ENCODE assay signal across 1 cellular context in genomic region chr14:54944737-54945391, GRCh38.
TF ChIP-seq lines count a peak whose summit lies in the region.

No MANE protein-coding gene starts in this region.

TF ChIP-seq in HepG2, 621 proteins besides CTCF, POLR2A, EP300 and RAD21 (continued from another document and continues in another):
- TF ChIP-seq MLXIP (CRISPR knock-in tag; IDR thresholded peaks at IDR 0.05; ENCODE audit: borderline replicate concordance): no peak
- TF ChIP-seq ZNF430 (CRISPR knock-in tag; IDR thresholded peaks at IDR 0.05): no peak
- TF ChIP-seq, protein P1, sequence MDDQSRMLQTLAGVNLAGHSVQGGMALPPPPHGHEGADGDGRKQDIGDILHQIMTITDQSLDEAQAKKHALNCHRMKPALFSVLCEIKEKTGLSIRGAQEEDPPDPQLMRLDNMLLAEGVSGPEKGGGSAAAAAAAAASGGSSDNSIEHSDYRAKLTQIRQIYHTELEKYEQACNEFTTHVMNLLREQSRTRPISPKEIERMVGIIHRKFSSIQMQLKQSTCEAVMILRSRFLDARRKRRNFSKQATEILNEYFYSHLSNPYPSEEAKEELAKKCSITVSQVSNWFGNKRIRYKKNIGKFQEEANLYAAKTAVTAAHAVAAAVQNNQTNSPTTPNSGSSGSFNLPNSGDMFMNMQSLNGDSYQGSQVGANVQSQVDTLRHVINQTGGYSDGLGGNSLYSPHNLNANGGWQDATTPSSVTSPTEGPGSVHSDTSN (CRISPR knock-in tag; IDR thresholded peaks at IDR 0.05; ENCODE audit: borderline replicate concordance): no peak
- TF ChIP-seq SMAD9 (CRISPR knock-in tag; IDR thresholded peaks at IDR 0.05): no peak
- no peak for TF ChIP-seq GATA4 (IDR thresholded peaks at IDR 0.05; ENCODE audit: borderline replicate concordance, low read depth)
- TF ChIP-seq ZNF136 (CRISPR knock-in tag; IDR thresholded peaks at IDR 0.05; ENCODE audit: low read depth): no peak
- TF ChIP-seq ZNF780A (CRISPR knock-in tag; IDR thresholded peaks at IDR 0.05): no peak
- no peak for TF ChIP-seq PHF5A (CRISPR knock-in tag; IDR thresholded peaks at IDR 0.05; ENCODE audit: low read depth, unreplicated experiment)
- no peak for TF ChIP-seq ZSCAN29 (CRISPR knock-in tag; conservative IDR thresholded peaks at IDR 0.05)
- TF ChIP-seq ZNF883 (CRISPR knock-in tag; IDR thresholded peaks at IDR 0.05; ENCODE audit: not compliant biosample characterization): no peak
- TF ChIP-seq SMC3 (IDR thresholded peaks at IDR 0.05; ENCODE audit: low read length): no peak
- no peak for TF ChIP-seq KLF11 (CRISPR knock-in tag; IDR thresholded peaks at IDR 0.05)
- TF ChIP-seq ZNF776 (CRISPR knock-in tag; IDR thresholded peaks at IDR 0.05): no peak
- TF ChIP-seq, protein P2, sequence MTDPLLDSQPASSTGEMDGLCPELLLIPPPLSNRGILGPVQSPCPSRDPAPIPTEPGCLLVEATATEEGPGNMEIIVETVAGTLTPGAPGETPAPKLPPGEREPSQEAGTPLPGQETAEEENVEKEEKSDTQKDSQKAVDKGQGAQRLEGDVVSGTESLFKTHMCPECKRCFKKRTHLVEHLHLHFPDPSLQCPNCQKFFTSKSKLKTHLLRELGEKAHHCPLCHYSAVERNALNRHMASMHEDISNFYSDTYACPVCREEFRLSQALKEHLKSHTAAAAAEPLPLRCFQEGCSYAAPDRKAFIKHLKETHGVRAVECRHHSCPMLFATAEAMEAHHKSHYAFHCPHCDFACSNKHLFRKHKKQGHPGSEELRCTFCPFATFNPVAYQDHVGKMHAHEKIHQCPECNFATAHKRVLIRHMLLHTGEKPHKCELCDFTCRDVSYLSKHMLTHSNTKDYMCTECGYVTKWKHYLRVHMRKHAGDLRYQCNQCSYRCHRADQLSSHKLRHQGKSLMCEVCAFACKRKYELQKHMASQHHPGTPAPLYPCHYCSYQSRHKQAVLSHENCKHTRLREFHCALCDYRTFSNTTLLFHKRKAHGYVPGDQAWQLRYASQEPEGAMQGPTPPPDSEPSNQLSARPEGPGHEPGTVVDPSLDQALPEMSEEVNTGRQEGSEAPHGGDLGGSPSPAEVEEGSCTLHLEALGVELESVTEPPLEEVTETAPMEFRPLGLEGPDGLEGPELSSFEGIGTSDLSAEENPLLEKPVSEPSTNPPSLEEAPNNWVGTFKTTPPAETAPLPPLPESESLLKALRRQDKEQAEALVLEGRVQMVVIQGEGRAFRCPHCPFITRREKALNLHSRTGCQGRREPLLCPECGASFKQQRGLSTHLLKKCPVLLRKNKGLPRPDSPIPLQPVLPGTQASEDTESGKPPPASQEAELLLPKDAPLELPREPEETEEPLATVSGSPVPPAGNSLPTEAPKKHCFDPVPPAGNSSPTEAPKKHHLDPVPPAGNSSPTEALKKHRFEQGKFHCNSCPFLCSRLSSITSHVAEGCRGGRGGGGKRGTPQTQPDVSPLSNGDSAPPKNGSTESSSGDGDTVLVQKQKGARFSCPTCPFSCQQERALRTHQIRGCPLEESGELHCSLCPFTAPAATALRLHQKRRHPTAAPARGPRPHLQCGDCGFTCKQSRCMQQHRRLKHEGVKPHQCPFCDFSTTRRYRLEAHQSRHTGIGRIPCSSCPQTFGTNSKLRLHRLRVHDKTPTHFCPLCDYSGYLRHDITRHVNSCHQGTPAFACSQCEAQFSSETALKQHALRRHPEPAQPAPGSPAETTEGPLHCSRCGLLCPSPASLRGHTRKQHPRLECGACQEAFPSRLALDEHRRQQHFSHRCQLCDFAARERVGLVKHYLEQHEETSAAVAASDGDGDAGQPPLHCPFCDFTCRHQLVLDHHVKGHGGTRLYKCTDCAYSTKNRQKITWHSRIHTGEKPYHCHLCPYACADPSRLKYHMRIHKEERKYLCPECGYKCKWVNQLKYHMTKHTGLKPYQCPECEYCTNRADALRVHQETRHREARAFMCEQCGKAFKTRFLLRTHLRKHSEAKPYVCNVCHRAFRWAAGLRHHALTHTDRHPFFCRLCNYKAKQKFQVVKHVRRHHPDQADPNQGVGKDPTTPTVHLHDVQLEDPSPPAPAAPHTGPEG (CRISPR knock-in tag; IDR thresholded peaks at IDR 0.05): no peak
- no peak for TF ChIP-seq JDP2 (CRISPR knock-in tag; IDR thresholded peaks at IDR 0.05; ENCODE audit: borderline replicate concordance)
- no peak for TF ChIP-seq NR1H2 (CRISPR knock-in tag; IDR thresholded peaks at IDR 0.05; ENCODE audit: borderline replicate concordance, low read depth)
- no peak for TF ChIP-seq FLYWCH1 (CRISPR knock-in tag; IDR thresholded peaks at IDR 0.05)
- no peak for TF ChIP-seq ZNF33A (CRISPR knock-in tag; IDR thresholded peaks at IDR 0.05; ENCODE audit: borderline replicate concordance)
- TF ChIP-seq ZNF451 (CRISPR knock-in tag; IDR thresholded peaks at IDR 0.05): peak; percentile 49; the same call in 1 of the 2 replicates
- no peak for TF ChIP-seq GPN1 (CRISPR knock-in tag; IDR thresholded peaks at IDR 0.05; ENCODE audit: borderline replicate concordance)
- 0 out of 2 replicates have a peak, but pooled peaks have one; percentile 45 for TF ChIP-seq PPARG (CRISPR knock-in tag; conservative IDR thresholded peaks at IDR 0.05)
- TF ChIP-seq ZNF34 (CRISPR knock-in tag; IDR thresholded peaks at IDR 0.05; ENCODE audit: borderline replicate concordance): no peak
- peak; percentile 49 for TF ChIP-seq FOXP4 (CRISPR knock-in tag; IDR thresholded peaks at IDR 0.05)
- TF ChIP-seq, protein P3, sequence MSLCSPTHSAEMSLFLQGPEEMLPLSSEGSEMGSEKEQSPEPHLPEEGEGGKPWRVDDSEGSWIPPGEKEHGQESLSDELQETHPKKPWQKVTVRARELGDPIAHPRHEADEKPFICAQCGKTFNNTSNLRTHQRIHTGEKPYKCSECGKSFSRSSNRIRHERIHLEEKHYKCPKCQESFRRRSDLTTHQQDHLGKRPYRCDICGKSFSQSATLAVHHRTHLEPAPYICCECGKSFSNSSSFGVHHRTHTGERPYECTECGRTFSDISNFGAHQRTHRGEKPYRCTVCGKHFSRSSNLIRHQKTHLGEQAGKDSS (CRISPR knock-in tag; IDR thresholded peaks at IDR 0.05; ENCODE audit: borderline replicate concordance, low read depth): no peak
- TF ChIP-seq ZNF891 (CRISPR knock-in tag; IDR thresholded peaks at IDR 0.05): no peak
- no peak for TF ChIP-seq POLR2G (IDR thresholded peaks at IDR 0.05; ENCODE audit: low read depth, low read length)
- no peak for TF ChIP-seq ZNF839 (CRISPR knock-in tag; IDR thresholded peaks at IDR 0.05; ENCODE audit: borderline replicate concordance)
- TF ChIP-seq KIAA2018 (CRISPR knock-in tag; IDR thresholded peaks at IDR 0.05; ENCODE audit: borderline replicate concordance): no peak
- TF ChIP-seq, protein P4, sequence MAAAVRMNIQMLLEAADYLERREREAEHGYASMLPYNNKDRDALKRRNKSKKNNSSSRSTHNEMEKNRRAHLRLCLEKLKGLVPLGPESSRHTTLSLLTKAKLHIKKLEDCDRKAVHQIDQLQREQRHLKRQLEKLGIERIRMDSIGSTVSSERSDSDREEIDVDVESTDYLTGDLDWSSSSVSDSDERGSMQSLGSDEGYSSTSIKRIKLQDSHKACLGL (CRISPR knock-in tag; IDR thresholded peaks at IDR 0.05): no peak
- no peak for TF ChIP-seq ZNF616 (CRISPR knock-in tag; IDR thresholded peaks at IDR 0.05; ENCODE audit: low read depth)
- TF ChIP-seq HMG20B (CRISPR knock-in tag; conservative IDR thresholded peaks at IDR 0.05): no peak
- no peak for TF ChIP-seq HHEX (CRISPR knock-in tag; IDR thresholded peaks at IDR 0.05)
- no peak for TF ChIP-seq ZBTB3 (CRISPR knock-in tag; IDR thresholded peaks at IDR 0.05; ENCODE audit: borderline replicate concordance, low read depth)
- peak; percentile 78 for TF ChIP-seq RFX5 (IDR thresholded peaks at IDR 0.05; ENCODE audit: low read depth, low read length)
- peak; percentile 68; the same call in 1 of the 2 replicates for TF ChIP-seq MED1 (CRISPR knock-in tag; IDR thresholded peaks at IDR 0.05)
- no peak for TF ChIP-seq ZSCAN25 (CRISPR knock-in tag; IDR thresholded peaks at IDR 0.05)
- TF ChIP-seq RXRA (CRISPR knock-in tag; IDR thresholded peaks at IDR 0.05): peak; percentile 74
- peak; percentile 76 for TF ChIP-seq BCL6 (CRISPR knock-in tag; IDR thresholded peaks at IDR 0.05)
